ENCODE assay signal across 11 cellular contexts in the genomic region with DNA sequence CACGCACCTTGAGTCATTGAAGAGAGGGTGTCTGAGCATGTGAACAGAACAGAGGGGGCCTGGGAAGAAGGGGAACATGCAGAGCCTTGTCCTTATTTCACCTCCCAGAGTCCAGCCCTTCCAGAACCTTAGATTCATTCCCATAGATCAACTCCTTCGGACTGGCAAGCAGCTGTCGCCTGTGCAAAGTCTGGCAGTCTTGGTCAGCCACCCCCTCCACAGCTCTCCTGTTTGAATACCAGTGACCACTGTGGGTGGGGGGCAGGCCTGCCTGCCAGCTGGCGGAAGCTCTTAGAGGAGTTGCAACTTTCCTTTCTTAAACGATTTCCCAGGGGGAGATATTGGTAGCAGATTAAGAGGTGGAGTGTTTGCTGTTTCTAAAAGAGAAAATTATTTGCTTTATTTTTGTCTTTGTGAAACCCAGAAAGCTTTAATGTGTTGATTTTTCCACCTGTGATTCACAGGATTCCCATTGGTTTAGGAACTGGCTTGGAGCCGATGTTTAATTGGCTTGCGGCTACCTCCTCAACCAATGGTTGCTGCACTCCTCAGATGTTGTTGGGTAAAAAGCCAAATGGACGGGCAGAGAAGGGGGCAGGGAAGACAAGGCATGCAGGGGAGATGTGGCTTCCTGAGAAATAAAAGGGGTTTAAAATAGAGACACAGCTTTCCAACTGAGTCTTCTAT.
DNase-seq lines count a peak whose midpoint lies in the region; ATAC-seq, FAIRE-seq and TF ChIP-seq lines count a peak whose summit lies in the region.
"Had no signal": no experiment of that assay in that cellular context is flagged by ENCODE, and none has a peak within 500 bp of the region (broad histone marks: within the 10 kb centered on the region; RNA-seq: fewer than 3 reads in every experiment).

No MANE protein-coding gene starts in this region.

- no peaks in the 10 kb centered on the region for H3K4me1 Mint-ChIP-seq in effector memory CD8-positive, alpha-beta T cell (ENCODE audit: low read depth in 2 of 2)
- H3K4me1 Mint-ChIP-seq: naive B cell had no signal

- peak; percentile 47 for DNase-seq in AG20443 (ENCODE audit: low spot score)
- no peak for DNase-seq in activated T-cell treated with anti-CD3 and anti-CD28 coated beads for 4 hours
- DNase-seq in foreskin fibroblast: no peak
- no peak for DNase-seq in effector memory CD8-positive, alpha-beta T cell
- DNase-seq in activated naive CD4-positive, alpha-beta T cell (lab: John Stamatoyannopoulos, UW): no peak
- DNase-seq: naive B cell, T-helper 1 cell had no signal

- ATAC-seq in HG03469 (IDR thresholded peaks at IDR 0.05; ENCODE audit: unreplicated experiment) (peak; percentile 87), SK-N-SH treated with all-trans-retinoic acid at 6 μM for 48 hours (peak; percentile 80)
- no peak for ATAC-seq in effector memory CD8-positive, alpha-beta T cell (replicated peaks)

- no peak for TF ChIP-seq CTCF in foreskin fibroblast (IDR thresholded peaks at IDR 0.05; ENCODE audit: low read depth, low read length)

- no peak overlapping the region for H3K4me3 Mint-ChIP-seq in effector memory CD8-positive, alpha-beta T cell
- H3K4me3 Mint-ChIP-seq: stimulated activated naive CD8-positive, alpha-beta T cell treated with anti-CD3 and anti-CD28 coated beads, Interleukin-15, Interleukin-2, amounts not matched to agents 100 ng/mL and 50 ng/mL, for 24 hours had no signal

- H3K4me3 ChIP-seq in foreskin fibroblast (ENCODE audit: low read depth in 1 of 2, low read length in 2 of 2): no peak overlapping the region

- peaks cover 24% of the 10 kb centered on the region for H3K36me3 Mint-ChIP-seq in effector memory CD8-positive, alpha-beta T cell (ENCODE audit: insufficient read depth)

- peak overlapping the region in 1 of 2 donors; percentile 62 for H3K27ac Mint-ChIP-seq in effector memory CD8-positive, alpha-beta T cell
- H3K27ac Mint-ChIP-seq: stimulated activated naive CD8-positive, alpha-beta T cell treated with anti-CD3 and anti-CD28 coated beads, Interleukin-15, Interleukin-2, amounts not matched to agents 100 ng/mL and 50 ng/mL, for 24 hours had no signal

- FAIRE-seq in islet of Langerhans (lab: Jason Lieb, UNC): peak; percentile 97

- H3K27me3 Mint-ChIP-seq in effector memory CD8-positive, alpha-beta T cell: no peaks in the 10 kb centered on the region

- no peaks in the 10 kb centered on the region for H3K9me3 Mint-ChIP-seq in effector memory CD8-positive, alpha-beta T cell
- H3K9me3 Mint-ChIP-seq: stimulated activated naive CD8-positive, alpha-beta T cell treated with anti-CD3 and anti-CD28 coated beads, Interleukin-15, Interleukin-2, amounts not matched to agents 100 ng/mL and 50 ng/mL, for 24 hours had no signal

TF ChIP-seq in SK-N-SH treated with all-trans-retinoic acid at 6 μM for 48 hours, 23 proteins besides CTCF, POLR2A, EP300 and RAD21:
- TF ChIP-seq, protein P1, sequence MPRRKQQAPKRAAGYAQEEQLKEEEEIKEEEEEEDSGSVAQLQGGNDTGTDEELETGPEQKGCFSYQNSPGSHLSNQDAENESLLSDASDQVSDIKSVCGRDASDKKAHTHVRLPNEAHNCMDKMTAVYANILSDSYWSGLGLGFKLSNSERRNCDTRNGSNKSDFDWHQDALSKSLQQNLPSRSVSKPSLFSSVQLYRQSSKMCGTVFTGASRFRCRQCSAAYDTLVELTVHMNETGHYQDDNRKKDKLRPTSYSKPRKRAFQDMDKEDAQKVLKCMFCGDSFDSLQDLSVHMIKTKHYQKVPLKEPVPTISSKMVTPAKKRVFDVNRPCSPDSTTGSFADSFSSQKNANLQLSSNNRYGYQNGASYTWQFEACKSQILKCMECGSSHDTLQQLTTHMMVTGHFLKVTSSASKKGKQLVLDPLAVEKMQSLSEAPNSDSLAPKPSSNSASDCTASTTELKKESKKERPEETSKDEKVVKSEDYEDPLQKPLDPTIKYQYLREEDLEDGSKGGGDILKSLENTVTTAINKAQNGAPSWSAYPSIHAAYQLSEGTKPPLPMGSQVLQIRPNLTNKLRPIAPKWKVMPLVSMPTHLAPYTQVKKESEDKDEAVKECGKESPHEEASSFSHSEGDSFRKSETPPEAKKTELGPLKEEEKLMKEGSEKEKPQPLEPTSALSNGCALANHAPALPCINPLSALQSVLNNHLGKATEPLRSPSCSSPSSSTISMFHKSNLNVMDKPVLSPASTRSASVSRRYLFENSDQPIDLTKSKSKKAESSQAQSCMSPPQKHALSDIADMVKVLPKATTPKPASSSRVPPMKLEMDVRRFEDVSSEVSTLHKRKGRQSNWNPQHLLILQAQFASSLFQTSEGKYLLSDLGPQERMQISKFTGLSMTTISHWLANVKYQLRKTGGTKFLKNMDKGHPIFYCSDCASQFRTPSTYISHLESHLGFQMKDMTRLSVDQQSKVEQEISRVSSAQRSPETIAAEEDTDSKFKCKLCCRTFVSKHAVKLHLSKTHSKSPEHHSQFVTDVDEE (CRISPR knock-in tag; IDR thresholded peaks at IDR 0.05): no peak
- no peak for TF ChIP-seq BACH2 (CRISPR knock-in tag; IDR thresholded peaks at IDR 0.05; ENCODE audit: borderline replicate concordance)
- TF ChIP-seq GLIS3 (CRISPR knock-in tag; IDR thresholded peaks at IDR 0.05): no peak
- TF ChIP-seq SNAI2 (CRISPR knock-in tag; IDR thresholded peaks at IDR 0.05): no peak
- TF ChIP-seq ISL1 (CRISPR knock-in tag; IDR thresholded peaks at IDR 0.05): no peak
- no peak for TF ChIP-seq ZNF70 (CRISPR knock-in tag; IDR thresholded peaks at IDR 0.05)
- TF ChIP-seq ZC3H10 (CRISPR knock-in tag; IDR thresholded peaks at IDR 0.05): no peak
- no peak for TF ChIP-seq ESRRG (CRISPR knock-in tag; IDR thresholded peaks at IDR 0.05)
- TF ChIP-seq, protein P2, sequence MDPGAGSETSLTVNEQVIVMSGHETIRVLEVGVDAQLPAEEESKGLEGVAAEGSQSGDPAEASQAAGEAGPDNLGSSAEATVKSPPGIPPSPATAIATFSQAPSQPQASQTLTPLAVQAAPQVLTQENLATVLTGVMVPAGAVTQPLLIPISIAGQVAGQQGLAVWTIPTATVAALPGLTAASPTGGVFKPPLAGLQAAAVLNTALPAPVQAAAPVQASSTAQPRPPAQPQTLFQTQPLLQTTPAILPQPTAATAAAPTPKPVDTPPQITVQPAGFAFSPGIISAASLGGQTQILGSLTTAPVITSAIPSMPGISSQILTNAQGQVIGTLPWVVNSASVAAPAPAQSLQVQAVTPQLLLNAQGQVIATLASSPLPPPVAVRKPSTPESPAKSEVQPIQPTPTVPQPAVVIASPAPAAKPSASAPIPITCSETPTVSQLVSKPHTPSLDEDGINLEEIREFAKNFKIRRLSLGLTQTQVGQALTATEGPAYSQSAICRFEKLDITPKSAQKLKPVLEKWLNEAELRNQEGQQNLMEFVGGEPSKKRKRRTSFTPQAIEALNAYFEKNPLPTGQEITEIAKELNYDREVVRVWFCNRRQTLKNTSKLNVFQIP (CRISPR knock-in tag; IDR thresholded peaks at IDR 0.05; ENCODE audit: borderline replicate concordance, low read depth): no peak
- TF ChIP-seq, protein P3, sequence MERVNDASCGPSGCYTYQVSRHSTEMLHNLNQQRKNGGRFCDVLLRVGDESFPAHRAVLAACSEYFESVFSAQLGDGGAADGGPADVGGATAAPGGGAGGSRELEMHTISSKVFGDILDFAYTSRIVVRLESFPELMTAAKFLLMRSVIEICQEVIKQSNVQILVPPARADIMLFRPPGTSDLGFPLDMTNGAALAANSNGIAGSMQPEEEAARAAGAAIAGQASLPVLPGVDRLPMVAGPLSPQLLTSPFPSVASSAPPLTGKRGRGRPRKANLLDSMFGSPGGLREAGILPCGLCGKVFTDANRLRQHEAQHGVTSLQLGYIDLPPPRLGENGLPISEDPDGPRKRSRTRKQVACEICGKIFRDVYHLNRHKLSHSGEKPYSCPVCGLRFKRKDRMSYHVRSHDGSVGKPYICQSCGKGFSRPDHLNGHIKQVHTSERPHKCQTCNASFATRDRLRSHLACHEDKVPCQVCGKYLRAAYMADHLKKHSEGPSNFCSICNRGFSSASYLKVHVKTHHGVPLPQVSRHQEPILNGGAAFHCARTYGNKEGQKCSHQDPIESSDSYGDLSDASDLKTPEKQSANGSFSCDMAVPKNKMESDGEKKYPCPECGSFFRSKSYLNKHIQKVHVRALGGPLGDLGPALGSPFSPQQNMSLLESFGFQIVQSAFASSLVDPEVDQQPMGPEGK (CRISPR knock-in tag; IDR thresholded peaks at IDR 0.05; ENCODE audit: borderline replicate concordance): no peak
- no peak for TF ChIP-seq ZNF8 (CRISPR knock-in tag; IDR thresholded peaks at IDR 0.05)
- no peak for TF ChIP-seq ZFP30 (CRISPR knock-in tag; IDR thresholded peaks at IDR 0.05)
- no peak for TF ChIP-seq TOX (CRISPR knock-in tag; IDR thresholded peaks at IDR 0.05; ENCODE audit: borderline replicate concordance)
- no peak for TF ChIP-seq OSR1 (CRISPR knock-in tag; IDR thresholded peaks at IDR 0.05)
- TF ChIP-seq, protein P4, sequence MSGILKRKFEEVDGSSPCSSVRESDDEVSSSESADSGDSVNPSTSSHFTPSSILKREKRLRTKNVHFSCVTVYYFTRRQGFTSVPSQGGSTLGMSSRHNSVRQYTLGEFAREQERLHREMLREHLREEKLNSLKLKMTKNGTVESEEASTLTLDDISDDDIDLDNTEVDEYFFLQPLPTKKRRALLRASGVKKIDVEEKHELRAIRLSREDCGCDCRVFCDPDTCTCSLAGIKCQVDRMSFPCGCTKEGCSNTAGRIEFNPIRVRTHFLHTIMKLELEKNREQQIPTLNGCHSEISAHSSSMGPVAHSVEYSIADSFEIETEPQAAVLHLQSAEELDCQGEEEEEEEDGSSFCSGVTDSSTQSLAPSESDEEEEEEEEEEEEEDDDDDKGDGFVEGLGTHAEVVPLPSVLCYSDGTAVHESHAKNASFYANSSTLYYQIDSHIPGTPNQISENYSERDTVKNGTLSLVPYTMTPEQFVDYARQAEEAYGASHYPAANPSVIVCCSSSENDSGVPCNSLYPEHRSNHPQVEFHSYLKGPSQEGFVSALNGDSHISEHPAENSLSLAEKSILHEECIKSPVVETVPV (CRISPR knock-in tag; IDR thresholded peaks at IDR 0.05): no peak
- TF ChIP-seq ZFP3 (CRISPR knock-in tag; IDR thresholded peaks at IDR 0.05): no peak
- TF ChIP-seq TCF4 (CRISPR knock-in tag; IDR thresholded peaks at IDR 0.05; ENCODE audit: borderline replicate concordance): no peak
